ENCODE assay signal across 8 cellular contexts in the genomic region with DNA sequence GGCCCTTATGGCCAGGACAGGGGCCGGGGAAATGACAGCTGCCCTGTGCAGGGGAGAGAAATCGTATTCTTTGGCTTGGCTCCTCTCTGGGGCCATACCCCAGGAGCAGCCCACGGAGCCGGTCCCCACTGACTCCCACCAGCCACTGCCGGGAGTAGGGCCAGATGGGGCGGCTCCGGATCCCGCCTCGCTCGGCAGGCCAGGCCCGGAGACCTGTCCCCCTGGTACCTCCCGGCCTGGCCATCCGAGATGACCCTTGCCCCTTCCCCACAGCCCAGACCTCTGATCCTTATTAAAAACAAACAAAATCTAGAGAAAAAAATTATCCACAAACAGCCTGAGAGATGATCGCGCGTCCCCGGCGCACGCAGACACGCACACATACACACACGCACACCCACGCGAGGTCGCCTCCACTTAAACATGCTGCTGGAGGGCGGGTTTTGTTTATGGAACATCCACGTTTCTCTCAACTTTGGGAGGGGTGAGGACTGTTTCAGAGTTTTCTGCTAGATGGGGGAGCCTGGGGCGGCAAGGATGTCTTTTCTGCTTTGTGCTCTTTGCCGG. TPM values are rescaled to one million over a fixed set of nuclear protein-coding genes. Genes with fewer than 3 reads are reported as not detected.
A peak's percentile ranks its signal among the peaks of the same experiment; 100 is the strongest.
DNase-seq lines count a peak whose midpoint lies in the region; ATAC-seq and TF ChIP-seq lines count a peak whose summit lies in the region.

No MANE protein-coding gene starts in this region.

- H3K9me2 ChIP-seq in Karpas-422 (replicated peaks; ENCODE audit: insufficient read depth, low read length), result no peaks in the 10 kb centered on the region

- no peaks in the 10 kb centered on the region for H3K9me3 ChIP-seq in Karpas-422 (ENCODE audit: low read length)
- H3K9me3 ChIP-seq in thyroid gland, result no peaks in the 10 kb centered on the region

- ATAC-seq in central memory CD8-positive, alpha-beta T cell (replicated peaks; ENCODE audit: extremely low read depth, poor library complexity, severe bottlenecking), result no peak
- ATAC-seq in left lobe of liver (peak; percentile 3), GM18868 (IDR thresholded peaks at IDR 0.05; ENCODE audit: unreplicated experiment) (no peak)

- H3K36me3 ChIP-seq in Karpas-422 (ENCODE audit: insufficient read depth, low read length) (no peaks in the 10 kb centered on the region), thyroid gland (no peaks in the 10 kb centered on the region)

- H3K4me3 Mint-ChIP-seq in CD14-positive monocyte, result peak overlapping the region; percentile 61 to 82
- H3K4me3 Mint-ChIP-seq in central memory CD8-positive, alpha-beta T cell, result peak overlapping the region; percentile 65

- H3K27ac ChIP-seq in Karpas-422 (ENCODE audit: low read length), result no peak overlapping the region
- peak overlapping the region; percentile 99 for H3K27ac ChIP-seq in thyroid gland

- DNase-seq in CD14-positive monocyte (ENCODE audit: low spot score) (no peak), Karpas-422 (no peak), left lobe of liver (ENCODE audit: low spot score) (no peak), thyroid gland (peak; percentile 48 to 53), middle frontal gyrus (ENCODE audit: extremely low spot score, low spot score) (no peak), SKM-1 (lab: John Stamatoyannopoulos, UW; ENCODE audit: unreplicated experiment) (no peak)
- DNase-seq in central memory CD8-positive, alpha-beta T cell (ENCODE audit: low spot score in 2 of 2), result no peak

- H3K4me3 ChIP-seq in Karpas-422 (ENCODE audit: low read length) (no peak overlapping the region), thyroid gland (replicated peaks in 1 of 3) (peak overlapping the region in 1 of 3 donors; percentile 28)

- no peak for TF ChIP-seq POLR2A in thyroid gland (IDR thresholded peaks at IDR 0.05)

- H4K20me1 ChIP-seq in Karpas-422 (ENCODE audit: insufficient read depth, low read depth, low read length), result no peaks in the 10 kb centered on the region

- H3K27me3 Mint-ChIP-seq in CD14-positive monocyte (ENCODE audit: low read depth in 3 of 3), result peaks cover 31 to 43% (median 38%) of the 10 kb centered on the region in 3 donors
- peaks cover 30% of the 10 kb centered on the region for H3K27me3 Mint-ChIP-seq in central memory CD8-positive, alpha-beta T cell

- H3K4me2 ChIP-seq in Karpas-422 (ENCODE audit: low read depth, low read length, poor library complexity, severe bottlenecking), result peak overlapping the region; percentile 62

- H3K4me1 ChIP-seq in Karpas-422 (ENCODE audit: low read length) (peaks cover 19% of the 10 kb centered on the region), thyroid gland (peaks cover 23 to 55% of the 10 kb centered on the region in 2 donors)

- H3K27me3 ChIP-seq in Karpas-422 (ENCODE audit: low read length), result no peaks in the 10 kb centered on the region
- H3K27me3 ChIP-seq in thyroid gland, result no peaks in the 10 kb centered on the region

- no peak overlapping the region for H3K9ac ChIP-seq in Karpas-422 (ENCODE audit: low read length)

- H3K27ac Mint-ChIP-seq in CD14-positive monocyte, result peak overlapping the region in 5 of 7 donors; percentile 84 to 92 (median 91)
- H3K27ac Mint-ChIP-seq in central memory CD8-positive, alpha-beta T cell (ENCODE audit: low read depth), result no peak overlapping the region

- no peak overlapping the region for H2AFZ ChIP-seq in Karpas-422 (ENCODE audit: low read length)

- peaks cover 0 to 3% (median 0%) of the 10 kb centered on the region in 7 donors for H3K9me3 Mint-ChIP-seq in CD14-positive monocyte
- no peaks in the 10 kb centered on the region for H3K9me3 Mint-ChIP-seq in central memory CD8-positive, alpha-beta T cell

- intact Hi-C loops in CD14-positive monocyte (cut with micrococcal nuclease) (no loop called here), thyroid gland (cut with DNase I) (no loop called here)

- peaks cover 0 to 4% of the 10 kb centered on the region in 2 donors for H3K36me3 Mint-ChIP-seq in CD14-positive monocyte
- H3K36me3 Mint-ChIP-seq in central memory CD8-positive, alpha-beta T cell (ENCODE audit: insufficient read depth), result peaks cover 7% of the 10 kb centered on the region

- H3K79me2 ChIP-seq in Karpas-422 (ENCODE audit: low read length), result no peaks in the 10 kb centered on the region

- peaks cover 12% of the 10 kb centered on the region for H3K4me1 Mint-ChIP-seq in CD14-positive monocyte
- H3K4me1 Mint-ChIP-seq in central memory CD8-positive, alpha-beta T cell, result no peaks in the 10 kb centered on the region

- 29 to 33% methylated on average over 19 to 23 of the region's 28 CpGs for WGBS in thyroid gland, 2 donors

- no peak for TF ChIP-seq CTCF in CD14-positive monocyte (IDR thresholded peaks at IDR 0.05)
- TF ChIP-seq CTCF in thyroid gland (IDR thresholded peaks at IDR 0.05), result no peak

RNA-seq across cellular contexts. Expression of gene IGLL1, which starts 59.1 kb away (rescaled TPM):
- not detected for polyA plus RNA-seq in CD14-positive monocyte
- total RNA-seq in Karpas-422 (2014; rRNA removed; shearing (Covaris generic); ENCODE audit: low replicate concordance), result 100 and 171 TPM in 2 replicates
- total RNA-seq in left lobe of liver, result not detected
- not detected for total RNA-seq in thyroid gland

Comparison
In these comparisons a context has a peak if more than half of its experiments do, and no peak if none do; other contexts are left out.
1. DNase-seq: peak in thyroid gland (2 of 2); none in CD14-positive monocyte (single experiment), Karpas-422 (single experiment), central memory CD8-positive, alpha-beta T cell (0 of 2), left lobe of liver (single experiment), middle frontal gyrus (single experiment) and SKM-1 (single experiment).
2. RNA of gene IGLL1, which starts 59.1 kb away (total RNA-seq): 100 to 171 TPM in Karpas-422; not detected in left lobe of liver (single experiment) and not detected in thyroid gland; every median in the first group is over 100 times any median in the second.